ENCODE assay signal across 8 cellular contexts in the genomic region with DNA sequence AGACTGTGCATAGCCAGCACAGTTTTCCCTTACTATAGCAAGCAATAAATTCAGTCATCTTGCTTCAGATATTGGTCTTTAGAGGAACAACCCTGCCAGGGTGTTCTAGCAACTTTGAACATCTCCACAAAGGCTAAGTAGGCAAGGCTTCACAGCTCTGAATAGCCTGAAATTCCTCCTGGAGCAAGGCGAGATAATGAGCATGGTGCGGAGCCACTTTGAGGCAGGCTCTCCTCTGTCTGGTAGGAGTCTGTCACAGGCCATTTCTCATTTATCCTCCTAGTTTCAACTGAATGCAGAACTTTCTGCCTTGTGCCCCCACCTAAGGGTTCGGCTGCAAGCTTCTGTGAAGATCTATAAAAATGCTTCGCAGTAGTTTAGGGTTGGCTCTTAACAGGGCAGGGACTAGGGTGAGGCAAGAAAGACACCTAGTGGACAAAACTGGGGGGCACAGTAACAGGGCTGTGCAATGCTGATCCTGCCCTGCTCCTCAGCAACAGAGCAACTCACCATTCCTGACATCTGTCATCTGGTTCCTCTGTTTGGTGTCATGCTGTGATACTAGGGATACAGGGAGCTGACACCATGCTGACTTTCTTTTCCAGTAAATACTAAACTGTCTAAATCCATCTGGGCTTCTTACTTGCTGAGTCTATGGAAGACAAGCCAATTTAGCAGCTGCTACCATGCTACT. TPM values are rescaled to one million over a fixed set of nuclear protein-coding genes. Genes with fewer than 3 reads are reported as not detected.
DNase-seq lines count a peak whose midpoint lies in the region; ATAC-seq and TF ChIP-seq lines count a peak whose summit lies in the region.

No MANE protein-coding gene starts in this region.

- TF ChIP-seq CTCF in AG09319 (IDR thresholded peaks at IDR 0.05; ENCODE audit: low read depth, low read length): peak; percentile 39

- DNase-seq in AG09319 (ENCODE audit: extremely low read depth, low read depth) (no peak), NCI-H460 (ENCODE audit: extremely low read depth, low read depth) (peak; percentile 17), cerebellar cortex (ENCODE audit: low spot score) (peak; percentile 27), myocyte (ENCODE audit: low read depth) (peak; percentile 48), UCSD-AML1 (lab: John Stamatoyannopoulos, UW; ENCODE audit: unreplicated experiment) (no peak)

- ATAC-seq in GM21723 (IDR thresholded peaks at IDR 0.05; ENCODE audit: unreplicated experiment): peak; percentile 65
- no peak for ATAC-seq in GM21619 (IDR thresholded peaks at IDR 0.05; ENCODE audit: unreplicated experiment)
- no peak for ATAC-seq in GM21786 (IDR thresholded peaks at IDR 0.05; ENCODE audit: unreplicated experiment)

RNA-seq across cellular contexts. Expression of a gene that starts 16.6 kb away (rescaled TPM):
- 2.3 and 2.6 TPM in 2 replicates for total RNA-seq in NCI-H460 (2014; rRNA removed; shearing (Covaris generic))
- 1.6 and 2.3 TPM in 2 replicates for polyA plus RNA-seq in NCI-H460 (2014; cell fraction: nucleus; rRNA removed)
- 3.6 and 10.2 TPM in 2 replicates for total RNA-seq in myocyte
- polyA plus RNA-seq in myocyte (2012): 3.2 TPM

Comparison
In these comparisons a context has a peak if more than half of its experiments do, and no peak if none do; other contexts are left out.
1. DNase-seq: peak in NCI-H460 (single experiment), cerebellar cortex (single experiment) and myocyte (single experiment); none in AG09319 (single experiment) and UCSD-AML1 (single experiment).